11 cellular contexts compared by ENCODE assay signal in the genomic region with DNA sequence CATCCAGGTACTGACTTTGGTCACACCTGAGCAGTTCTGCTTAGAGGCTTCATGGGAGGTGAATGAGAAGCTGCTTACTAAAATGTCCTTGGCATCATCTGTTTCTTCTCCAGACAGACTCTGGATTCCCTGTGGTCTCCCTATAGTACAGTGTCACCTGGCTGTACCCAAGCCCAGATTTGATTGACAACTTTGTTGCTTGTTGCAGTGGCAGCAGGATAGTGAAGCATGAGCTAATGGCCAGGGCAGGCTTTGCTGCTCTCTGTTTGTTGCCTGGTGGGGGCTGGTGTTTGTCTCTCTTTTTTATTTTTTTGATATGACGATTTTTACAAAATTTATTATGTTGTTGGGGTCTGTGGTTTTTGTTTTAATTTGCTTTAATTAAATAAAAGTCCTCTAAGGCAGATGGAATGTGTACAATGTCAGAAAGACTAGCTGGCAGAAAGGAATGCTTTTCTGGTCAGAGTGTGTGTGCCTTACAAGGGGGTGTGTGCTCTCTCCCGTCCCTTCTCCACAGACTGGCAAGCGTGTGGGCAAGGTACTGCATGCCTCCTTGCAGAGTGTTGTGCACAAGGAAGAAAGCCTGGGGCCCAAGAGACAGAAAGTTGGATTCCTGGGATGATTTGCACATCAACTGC. TPM values are rescaled to one million over a fixed set of nuclear protein-coding genes. Genes with fewer than 3 reads are reported as not detected.
DNase-seq lines count a peak whose midpoint lies in the region; ATAC-seq and TF ChIP-seq lines count a peak whose summit lies in the region.
"Had no signal": no experiment of that assay in that cellular context is flagged by ENCODE, and none has a peak within 500 bp of the region (broad histone marks: within the 10 kb centered on the region; RNA-seq: fewer than 3 reads in every experiment).

No MANE protein-coding gene starts in this region.

- peaks cover 72% of the 10 kb centered on the region for H3K36me3 ChIP-seq in HUES6 (ENCODE audit: control insufficient read depth, insufficient read depth, low read length)
- H3K36me3 ChIP-seq in mammary epithelial cell (ENCODE audit: insufficient read depth, low read length) = peaks cover 14% of the 10 kb centered on the region
- H3K36me3 ChIP-seq in thyroid gland = peaks cover 0 to 5% of the 10 kb centered on the region in 2 donors

- peak; percentile 77 for DNase-seq in mammary epithelial cell
- peak; percentile 96 for DNase-seq in kidney glomerular epithelial cell (lab: John Stamatoyannopoulos, UW)
- peak; percentile 64 to 75 for DNase-seq in thyroid gland
- DNase-seq in NOMO-1 (lab: John Stamatoyannopoulos, UW; ENCODE audit: unreplicated experiment in 2 of 2) = no peak
- DNase-seq in activated CD8-positive, alpha-beta memory T cell treated with anti-CD3 and anti-CD28 coated beads, Interleukin-2, amount 50 U/mL, for 4 hours = no peak
- DNase-seq in left colon = no peak
- DNase-seq: activated T-cell treated with anti-CD3 and anti-CD28 coated beads, Interleukin-2, amount 50 U/mL, for 24 hours; retina had no signal

- dilution Hi-C loops in mammary epithelial cell (cut with HindIII; ENCODE audit: low sequenced_read_pairs) = no loop called here

- H4K20me1 ChIP-seq in mammary epithelial cell (ENCODE audit: insufficient read depth, low read length) = no peaks in the 10 kb centered on the region

- peaks cover 9% of the 10 kb centered on the region for H3K79me2 ChIP-seq in mammary epithelial cell (ENCODE audit: insufficient read depth, low read length)

- TF ChIP-seq CTCF in mammary epithelial cell (conservative IDR thresholded peaks at IDR 0.05 in 1 of 2, IDR thresholded peaks at IDR 0.05 in 1 of 2; ENCODE audit: extremely low read depth in 1 of 2, insufficient read depth in 1 of 2, low read depth in 1 of 2, low read length in 2 of 2) = peak; percentile 14
- TF ChIP-seq CTCF in thyroid gland (IDR thresholded peaks at IDR 0.05) = peak in 3 of 6 experiments; percentile 6 to 42 (median 24)

- intact Hi-C loops in mammary epithelial cell (cut with micrococcal nuclease) (loop anchor here (1.0 to 5.0 kb wide), 3 partner anchors 18 to 94 kb away; no protein-coding TSS in a partner anchor), thyroid gland (cut with DNase I) (no loop called here), left colon (cut with DNase I, micrococcal nuclease) (no loop called here)

- in situ Hi-C loops in mammary epithelial cell (cut with MboI; ENCODE audit: low sequenced_read_pairs in 2 of 2) = no loop called here

- peaks cover 5% of the 10 kb centered on the region for H3K4me1 ChIP-seq in HUES6 (ENCODE audit: control insufficient read depth, insufficient read depth, low read length)
- peaks cover 36% of the 10 kb centered on the region for H3K4me1 ChIP-seq in mammary epithelial cell (ENCODE audit: insufficient read depth, low read length)
- H3K4me1 ChIP-seq in thyroid gland = peaks cover 25 to 35% of the 10 kb centered on the region in 2 donors

- H3K27ac ChIP-seq in HUES6 (ENCODE audit: low read depth, low read length) (peak overlapping the region; percentile 31; the same call in 1 of the 2 replicates), mammary epithelial cell (ENCODE audit: insufficient read depth, low read depth, low read length) (peak overlapping the region; percentile 62), thyroid gland (peak overlapping the region; percentile 79 to 89 (median 79))

- CTCF ChIA-PET in mammary epithelial cell (lab: Charles Lee; ENCODE audit: low non-redundant PET) = interaction anchor here (0.7 kb wide), 1 partner anchor 599 kb away, joined by 3 read pairs; no protein-coding TSS in a partner anchor

- no peak overlapping the region for H2AFZ ChIP-seq in mammary epithelial cell (ENCODE audit: low read depth, low read length)

- H3K9me3 ChIP-seq in HUES6 (ENCODE audit: control insufficient read depth, insufficient read depth, low read depth, low read length) (no peaks in the 10 kb centered on the region), mammary epithelial cell (replicated peaks; ENCODE audit: insufficient read depth, low read length) (no peaks in the 10 kb centered on the region), thyroid gland (no peaks in the 10 kb centered on the region)

- peak overlapping the region; percentile 74 for H3K4me2 ChIP-seq in mammary epithelial cell (ENCODE audit: insufficient read depth, low read depth, low read length)

- H3K4me3 ChIP-seq in HUES6 (ENCODE audit: low read depth, low read length) (no peak overlapping the region), mammary epithelial cell (replicated peaks in 1 of 3; ENCODE audit: insufficient read depth in 1 of 3, low read depth in 2 of 3, low read length in 3 of 3) (no peak overlapping the region), thyroid gland (replicated peaks in 1 of 3) (no peak overlapping the region)

- ATAC-seq in left colon = no peak
- ATAC-seq in HG03469 (IDR thresholded peaks at IDR 0.05; ENCODE audit: unreplicated experiment) = no peak

- H3K9ac ChIP-seq in HUES6 (ENCODE audit: low read length) (no peak overlapping the region), mammary epithelial cell (ENCODE audit: insufficient read depth, low read length) (no peak overlapping the region)

- H3K27me3 ChIP-seq in HUES6 (ENCODE audit: control insufficient read depth, insufficient read depth, low read length) = no peaks in the 10 kb centered on the region
- H3K27me3 ChIP-seq in mammary epithelial cell (ENCODE audit: insufficient read depth, low read length) = no peaks in the 10 kb centered on the region
- H3K27me3 ChIP-seq in thyroid gland = no peaks in the 10 kb centered on the region

- 0% methylated on average over 3 of the region's 3 CpGs for WGBS in mammary epithelial cell (ENCODE audit: low coverage, missing lambda C conversion rate)
- WGBS in thyroid gland, 2 donors = 26 to 47% methylated on average over 3 of the region's 3 CpGs

- no TSS peak for BruUV-seq in mammary epithelial cell (replicated peaks; lab: Mats Ljungman, UMichigan)

- TF ChIP-seq POLR2A in thyroid gland (IDR thresholded peaks at IDR 0.05) = peak in 1 of 2 donors; percentile 35

RNA-seq across cellular contexts. Expression of gene CLEC3B, which starts 15.3 kb away (rescaled TPM):
- total RNA-seq in mammary epithelial cell = under 1 TPM in 1 of 2 donors, not detected in 1; 0.33 TPM
- polyA plus RNA-seq in mammary epithelial cell = 0.11 TPM
- not detected for polyA minus RNA-seq in mammary epithelial cell
- 10 to 100 TPM; 28.2 to 78.4 (median 32.5) TPM for total RNA-seq in thyroid gland
- 10 to 100 TPM; 13.7 to 19.2 TPM for total RNA-seq in left colon
- total RNA-seq: glomerular endothelial cell had no signal

RNA-seq across cellular contexts. Expression of gene EXOSC7, which starts 34.8 kb away (rescaled TPM):
- total RNA-seq in mammary epithelial cell (10 to 100 TPM; 34.5 to 59.8 TPM), thyroid gland (10 to 100 TPM; 33.1 to 57.5 (median 56.3) TPM), left colon (10 to 100 TPM; 18.9 to 22.2 TPM)
- polyA plus RNA-seq in mammary epithelial cell = 93.4 TPM
- 50.0 TPM for polyA minus RNA-seq in mammary epithelial cell

RNA-seq across cellular contexts. Expression of gene ZDHHC3, which starts 34.9 kb away (rescaled TPM):
- 100 to 1,000 TPM in 1 of 2 donors, 10 to 100 TPM in 1; 85.7 to 106 TPM for total RNA-seq in mammary epithelial cell
- 192 TPM for polyA plus RNA-seq in mammary epithelial cell
- 314 TPM for polyA minus RNA-seq in mammary epithelial cell
- total RNA-seq in thyroid gland = 10 to 100 TPM; 46.0 to 94.3 (median 76.0) TPM
- total RNA-seq in left colon = 100 to 1,000 TPM; 152 to 171 TPM

Comparison
In these comparisons a context has a peak if more than half of its experiments do, and no peak if none do; other contexts are left out.
1. DNase-seq: peak in mammary epithelial cell (single experiment), kidney glomerular epithelial cell (single experiment) and thyroid gland (2 of 2); none in NOMO-1 (0 of 2), activated CD8-positive, alpha-beta memory T cell treated with anti-CD3 and anti-CD28 coated beads, Interleukin-2, amount 50 U/mL, for 4 hours (single experiment) and left colon (0 of 2).
2. RNA of gene CLEC3B, which starts 15.3 kb away (total RNA-seq): 28.2 to 78.4 TPM in thyroid gland and 13.7 to 19.2 TPM in left colon; 0.33 TPM in mammary epithelial cell; every median in the first group is over 10 times any median in the second.
3. Peak in every context shown above with its lines, with median percentiles within 50 percentile points of each other: H3K27ac ChIP-seq.